21 cellular contexts compared by ENCODE assay signal in the genomic region with DNA sequence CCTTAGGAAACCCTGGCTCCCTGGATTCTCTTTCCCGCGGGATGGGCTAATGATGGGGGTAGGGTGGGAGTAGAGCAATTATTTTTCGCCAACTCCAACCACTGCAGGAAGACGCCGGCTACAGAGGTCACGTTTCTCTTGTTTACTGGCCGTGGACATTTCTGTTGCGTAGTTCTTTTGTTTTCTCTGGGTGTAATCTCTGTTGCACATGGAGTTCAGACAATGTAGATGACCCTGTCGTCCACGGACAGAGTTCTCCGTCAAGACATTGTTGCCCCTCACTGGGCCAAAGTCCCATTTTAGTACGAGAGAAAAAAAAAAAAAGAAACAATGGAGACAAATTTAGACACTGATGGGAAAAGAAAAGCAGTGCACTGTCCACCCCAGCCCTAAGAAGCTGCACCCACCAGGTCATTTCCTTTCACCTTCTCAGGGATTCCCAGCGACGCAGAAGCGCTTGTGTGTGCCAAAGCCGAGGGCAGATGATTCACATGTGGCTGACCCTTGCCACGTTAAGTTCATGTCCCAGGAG.
DNase-seq lines count a peak whose midpoint lies in the region; ATAC-seq and TF ChIP-seq lines count a peak whose summit lies in the region.
"Had no signal": no experiment of that assay in that cellular context is flagged by ENCODE, and none has a peak within 500 bp of the region (broad histone marks: within the 10 kb centered on the region; RNA-seq: fewer than 3 reads in every experiment).

No MANE protein-coding gene starts in this region.

- H3K4me1 ChIP-seq in left ventricle myocardium inferior, result peaks cover 23% of the 10 kb centered on the region
- no peaks in the 10 kb centered on the region for H3K4me1 ChIP-seq in thyroid gland
- H3K4me1 ChIP-seq: testis had no signal

- peak overlapping the region; percentile 36 for H3K4me3 ChIP-seq in left ventricle myocardium inferior
- no peak overlapping the region for H3K4me3 ChIP-seq in thyroid gland (replicated peaks in 1 of 3)
- H3K4me3 ChIP-seq: neural progenitor cell, testis had no signal

- H3K9me3 Mint-ChIP-seq in nephron, result no peaks in the 10 kb centered on the region
- H3K9me3 Mint-ChIP-seq: activated naive CD4-positive, alpha-beta T cell treated with anti-CD3 and anti-CD28 coated beads for 36 hours; activated T-cell treated with anti-CD3 and anti-CD28 coated beads, Interleukin-2, amount 50 U/mL, for 72 hours; T-helper 1 cell treated with Interleukin-12 subunit alpha and Interleukin-12 subunit beta and Interleukin-4 antibody, amounts not matched to agents 30 μg/mL and 1 μg/mL, for 36 hours had no signal

- H3K27ac ChIP-seq in left ventricle myocardium inferior (replicated peaks), result peak overlapping the region; percentile 81
- peak overlapping the region in 2 of 3 donors; percentile 17 to 46 for H3K27ac ChIP-seq in thyroid gland
- H3K27ac ChIP-seq: neural progenitor cell, testis had no signal

- H3K4me3 Mint-ChIP-seq in nephron, result peak overlapping the region in 1 of 3 experiments; percentile 30
- H3K4me3 Mint-ChIP-seq: activated CD4-positive, alpha-beta T cell treated with anti-CD3 and anti-CD28 coated beads for 36 hours; activated naive CD4-positive, alpha-beta T cell treated with anti-CD3 and anti-CD28 coated beads for 36 hours; activated T-cell treated with anti-CD3 and anti-CD28 coated beads, Interleukin-2, amount 50 U/mL, for 72 hours; neural progenitor cell; T-helper 1 cell treated with Interleukin-12 subunit alpha and Interleukin-12 subunit beta and Interleukin-4 antibody, amounts not matched to agents 30 μg/mL and 1 μg/mL, for 36 hours had no signal

- no peaks in the 10 kb centered on the region for H3K4me1 Mint-ChIP-seq in nephron
- H3K4me1 Mint-ChIP-seq: activated CD4-positive, alpha-beta T cell treated with anti-CD3 and anti-CD28 coated beads for 36 hours had no signal

- no peaks in the 10 kb centered on the region for H3K27me3 Mint-ChIP-seq in nephron (ENCODE audit: low read depth)

- ATAC-seq in HG03460 (IDR thresholded peaks at IDR 0.05; ENCODE audit: unreplicated experiment), result no peak
- ATAC-seq: activated CD4-positive, alpha-beta T cell treated with anti-CD3 and anti-CD28 coated beads for 36 hours; activated T-cell treated with anti-CD3 and anti-CD28 coated beads, Interleukin-2, amount 50 U/mL, for 72 hours had no signal

- no peak for TF ChIP-seq CTCF in left ventricle myocardium inferior (IDR thresholded peaks at IDR 0.05; ENCODE audit: borderline replicate concordance)
- TF ChIP-seq CTCF in nephron (IDR thresholded peaks at IDR 0.05; ENCODE audit: unreplicated experiment in 3 of 3), result no peak
- TF ChIP-seq CTCF in thyroid gland (IDR thresholded peaks at IDR 0.05), result no peak

- H3K27ac Mint-ChIP-seq in nephron, result peak overlapping the region; percentile 39 to 80 (median 61)
- H3K27ac Mint-ChIP-seq: activated CD4-positive, alpha-beta T cell treated with anti-CD3 and anti-CD28 coated beads for 36 hours; activated naive CD4-positive, alpha-beta T cell treated with anti-CD3 and anti-CD28 coated beads for 36 hours; activated T-cell treated with anti-CD3 and anti-CD28 coated beads, Interleukin-2, amount 50 U/mL, for 72 hours; neural progenitor cell; T-helper 1 cell treated with Interleukin-12 subunit alpha and Interleukin-12 subunit beta and Interleukin-4 antibody, amounts not matched to agents 30 μg/mL and 1 μg/mL, for 36 hours had no signal

- H3K9me3 ChIP-seq in left ventricle myocardium inferior (replicated peaks), result no peaks in the 10 kb centered on the region
- no peaks in the 10 kb centered on the region for H3K9me3 ChIP-seq in thyroid gland
- H3K9me3 ChIP-seq: testis had no signal

- H3K27me3 ChIP-seq in left ventricle myocardium inferior (ENCODE audit: low read depth) (no peaks in the 10 kb centered on the region), thyroid gland (no peaks in the 10 kb centered on the region)
- H3K27me3 ChIP-seq: neural progenitor cell, testis had no signal

- DNase-seq in dermis blood vessel endothelial cell (peak; percentile 53), left ventricle myocardium inferior (peak; percentile 23), thyroid gland (no peak), KG1 (lab: John Stamatoyannopoulos, UW) (no peak)
- DNase-seq in effector CD8-positive, alpha-beta T cell (lab: John Stamatoyannopoulos, UW), result no peak
- DNase-seq: activated CD4-positive, alpha-beta T cell treated with anti-CD3 and anti-CD28 coated beads for 36 hours; activated naive CD4-positive, alpha-beta T cell treated with anti-CD3 and anti-CD28 coated beads for 36 hours; activated T-cell treated with anti-CD3 and anti-CD28 coated beads, Interleukin-2, amount 50 U/mL, for 72 hours; amygdala; cortex of kidney; kidney glomerular epithelial cell; NCI-H1048; NCI-H1694 treated with DMSO at 0.1 percent for 48 hours; NCI-H748 treated with DMSO at 0.1 percent for 48 hours; stimulated activated CD4-positive, alpha-beta T cell treated with anti-CD3 and anti-CD28 coated beads, Interleukin-12 subunit alpha, Interleukin-12 subunit beta, amount 100 ng/mL, for 4 hours; stimulated activated naive CD4-positive, alpha-beta T cell treated with Interleukin-2 at 50 U/mL for 16 hours; testis had no signal

- intact Hi-C loops in left ventricle myocardium inferior (cut with micrococcal nuclease) (no loop called here), thyroid gland (cut with DNase I) (no loop called here)

- 72 to 73% methylated on average over 17 of the region's 17 CpGs for WGBS in thyroid gland, 2 donors

- H3K36me3 Mint-ChIP-seq in nephron (ENCODE audit: low read depth), result no peaks in the 10 kb centered on the region
- H3K36me3 Mint-ChIP-seq: neural progenitor cell had no signal

- TF ChIP-seq POLR2A in thyroid gland (IDR thresholded peaks at IDR 0.05), result no peak

- H3K36me3 ChIP-seq in left ventricle myocardium inferior (no peaks in the 10 kb centered on the region), thyroid gland (no peaks in the 10 kb centered on the region)
- H3K36me3 ChIP-seq: neural progenitor cell had no signal

Comparison
In these comparisons a context has a peak if more than half of its experiments do, and no peak if none do; other contexts are left out.
1. DNase-seq: peak in dermis blood vessel endothelial cell (single experiment) and left ventricle myocardium inferior (single experiment); none in thyroid gland (0 of 2), effector CD8-positive, alpha-beta T cell (single experiment) and KG1 (single experiment).